1 cellular context compared by ENCODE assay signal in the genomic region with DNA sequence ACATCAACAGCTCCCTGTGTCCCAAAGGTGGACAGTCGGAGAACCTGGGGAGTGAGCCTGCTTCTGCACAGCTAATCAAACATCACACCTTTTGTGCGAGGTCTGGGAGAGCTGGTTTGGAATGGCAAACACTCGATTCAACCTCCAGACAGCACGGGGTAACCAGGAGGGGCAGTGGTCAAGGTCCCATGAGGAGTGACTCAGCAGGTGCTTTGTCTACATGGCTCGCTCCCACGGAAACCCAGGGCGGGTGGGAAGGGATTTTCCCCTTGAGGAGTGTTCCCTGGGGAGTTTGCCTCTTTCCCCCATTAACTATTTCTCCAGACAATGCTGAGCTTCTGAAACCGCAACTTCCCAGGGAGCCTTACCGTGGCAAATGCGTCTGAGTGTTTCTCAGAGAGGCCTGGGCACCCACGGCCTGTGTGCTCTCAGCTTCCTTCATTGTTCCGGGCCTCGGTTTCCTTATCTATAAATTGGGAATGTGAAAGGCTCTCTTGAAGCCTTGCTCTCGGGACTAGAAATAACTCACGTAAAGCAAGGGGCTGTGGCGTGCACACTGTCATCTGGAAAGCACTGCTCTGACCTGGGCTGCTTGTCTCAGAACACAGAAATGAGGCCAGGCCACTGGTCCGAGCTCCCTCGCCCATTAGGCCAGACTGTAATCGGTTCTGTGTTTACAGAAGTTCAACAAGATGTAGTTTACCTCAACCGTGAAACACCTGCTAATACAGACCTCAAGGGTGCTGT.
TF ChIP-seq lines count a peak whose summit lies in the region.

No MANE protein-coding gene starts in this region.

TF ChIP-seq in HepG2, 621 proteins besides CTCF, POLR2A, EP300 and RAD21 (continued from another document and continues in another):
- no peak for TF ChIP-seq ZMAT5 (CRISPR knock-in tag; IDR thresholded peaks at IDR 0.05; ENCODE audit: borderline replicate concordance, low read depth)
- no peak for TF ChIP-seq XRCC5 (optimal IDR thresholded peaks at IDR 0.05; ENCODE audit: low read length)
- no peak for TF ChIP-seq SP140L (CRISPR knock-in tag; IDR thresholded peaks at IDR 0.05; ENCODE audit: borderline replicate concordance)
- TF ChIP-seq AKAP8 (CRISPR knock-in tag; IDR thresholded peaks at IDR 0.05): no peak
- TF ChIP-seq ZBTB7A (CRISPR knock-in tag; IDR thresholded peaks at IDR 0.05): no peak
- TF ChIP-seq SRY (CRISPR knock-in tag; IDR thresholded peaks at IDR 0.05): no peak
- TF ChIP-seq SP5 (CRISPR knock-in tag; IDR thresholded peaks at IDR 0.05; ENCODE audit: borderline replicate concordance, low read depth): peak; percentile 54
- TF ChIP-seq ZNF225 (CRISPR knock-in tag; IDR thresholded peaks at IDR 0.05): no peak
- no peak for TF ChIP-seq ZNF263 (CRISPR knock-in tag; IDR thresholded peaks at IDR 0.05)
- no peak for TF ChIP-seq RBM39 (IDR thresholded peaks at IDR 0.05; ENCODE audit: low read depth, low read length, poor library complexity, severe bottlenecking)
- TF ChIP-seq ZNF282 (IDR thresholded peaks at IDR 0.05; ENCODE audit: partially characterized antibody): no peak
- TF ChIP-seq ZNF772 (CRISPR knock-in tag; IDR thresholded peaks at IDR 0.05): no peak; the same call in none of the 2 replicates
- no peak for TF ChIP-seq ZNF274 (CRISPR knock-in tag; IDR thresholded peaks at IDR 0.05)
- no peak for TF ChIP-seq ZNF782 (CRISPR knock-in tag; IDR thresholded peaks at IDR 0.05; ENCODE audit: borderline replicate concordance)
- no peak; the same call in none of the 2 replicates for TF ChIP-seq ZNF629 (CRISPR knock-in tag; conservative IDR thresholded peaks at IDR 0.05)
- peak; percentile 70; the same call in 1 of the 2 replicates for TF ChIP-seq ESRRA (CRISPR knock-in tag; IDR thresholded peaks at IDR 0.05; ENCODE audit: low read depth)
- no peak for TF ChIP-seq ZMYM2 (CRISPR knock-in tag; IDR thresholded peaks at IDR 0.05)
- no peak for TF ChIP-seq ATF7-NPFF (CRISPR knock-in tag; IDR thresholded peaks at IDR 0.05; ENCODE audit: low read depth)
- TF ChIP-seq, protein P1, sequence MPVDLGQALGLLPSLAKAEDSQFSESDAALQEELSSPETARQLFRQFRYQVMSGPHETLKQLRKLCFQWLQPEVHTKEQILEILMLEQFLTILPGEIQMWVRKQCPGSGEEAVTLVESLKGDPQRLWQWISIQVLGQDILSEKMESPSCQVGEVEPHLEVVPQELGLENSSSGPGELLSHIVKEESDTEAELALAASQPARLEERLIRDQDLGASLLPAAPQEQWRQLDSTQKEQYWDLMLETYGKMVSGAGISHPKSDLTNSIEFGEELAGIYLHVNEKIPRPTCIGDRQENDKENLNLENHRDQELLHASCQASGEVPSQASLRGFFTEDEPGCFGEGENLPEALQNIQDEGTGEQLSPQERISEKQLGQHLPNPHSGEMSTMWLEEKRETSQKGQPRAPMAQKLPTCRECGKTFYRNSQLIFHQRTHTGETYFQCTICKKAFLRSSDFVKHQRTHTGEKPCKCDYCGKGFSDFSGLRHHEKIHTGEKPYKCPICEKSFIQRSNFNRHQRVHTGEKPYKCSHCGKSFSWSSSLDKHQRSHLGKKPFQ (CRISPR knock-in tag; IDR thresholded peaks at IDR 0.05; ENCODE audit: insufficient replicate concordance): no peak
- no peak for TF ChIP-seq ZBTB3 (CRISPR knock-in tag; IDR thresholded peaks at IDR 0.05; ENCODE audit: borderline replicate concordance, low read depth)
- no peak for TF ChIP-seq ZNF709 (CRISPR knock-in tag; IDR thresholded peaks at IDR 0.05)
- no peak for TF ChIP-seq EHMT2 (IDR thresholded peaks at IDR 0.05; ENCODE audit: borderline replicate concordance, low read depth, low read length)
- TF ChIP-seq GABPA (IDR thresholded peaks at IDR 0.05; ENCODE audit: low read depth, low read length): no peak
- no peak; the same call in 1 of the 2 replicates for TF ChIP-seq GABPA (CRISPR knock-in tag; IDR thresholded peaks at IDR 0.05; ENCODE audit: low read depth)
- TF ChIP-seq ZNF30 (CRISPR knock-in tag; IDR thresholded peaks at IDR 0.05): no peak
- TF ChIP-seq, protein P2, sequence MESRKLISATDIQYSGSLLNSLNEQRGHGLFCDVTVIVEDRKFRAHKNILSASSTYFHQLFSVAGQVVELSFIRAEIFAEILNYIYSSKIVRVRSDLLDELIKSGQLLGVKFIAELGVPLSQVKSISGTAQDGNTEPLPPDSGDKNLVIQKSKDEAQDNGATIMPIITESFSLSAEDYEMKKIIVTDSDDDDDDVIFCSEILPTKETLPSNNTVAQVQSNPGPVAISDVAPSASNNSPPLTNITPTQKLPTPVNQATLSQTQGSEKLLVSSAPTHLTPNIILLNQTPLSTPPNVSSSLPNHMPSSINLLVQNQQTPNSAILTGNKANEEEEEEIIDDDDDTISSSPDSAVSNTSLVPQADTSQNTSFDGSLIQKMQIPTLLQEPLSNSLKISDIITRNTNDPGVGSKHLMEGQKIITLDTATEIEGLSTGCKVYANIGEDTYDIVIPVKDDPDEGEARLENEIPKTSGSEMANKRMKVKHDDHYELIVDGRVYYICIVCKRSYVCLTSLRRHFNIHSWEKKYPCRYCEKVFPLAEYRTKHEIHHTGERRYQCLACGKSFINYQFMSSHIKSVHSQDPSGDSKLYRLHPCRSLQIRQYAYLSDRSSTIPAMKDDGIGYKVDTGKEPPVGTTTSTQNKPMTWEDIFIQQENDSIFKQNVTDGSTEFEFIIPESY (CRISPR knock-in tag; IDR thresholded peaks at IDR 0.05): peak; percentile 27; the same call in 1 of the 2 replicates
- peak; percentile 83; the same call in 1 of the 2 replicates for TF ChIP-seq JUNB (CRISPR knock-in tag; IDR thresholded peaks at IDR 0.05; ENCODE audit: borderline replicate concordance)
- TF ChIP-seq KDM6A (CRISPR knock-in tag; IDR thresholded peaks at IDR 0.05; ENCODE audit: low read depth): 0 out of 2 replicates have a peak, but pooled peaks have one; percentile 18
- TF ChIP-seq ZFY (CRISPR knock-in tag; IDR thresholded peaks at IDR 0.05): peak; percentile 31; the same call in 1 of the 2 replicates
- TF ChIP-seq REL (CRISPR knock-in tag; conservative IDR thresholded peaks at IDR 0.05): no peak
- TF ChIP-seq MAF1 (CRISPR knock-in tag; IDR thresholded peaks at IDR 0.05; ENCODE audit: borderline replicate concordance): no peak
- peak; percentile 14; the same call in 1 of the 2 replicates for TF ChIP-seq SIX4 (CRISPR knock-in tag; IDR thresholded peaks at IDR 0.05)
- TF ChIP-seq ZNF816 (CRISPR knock-in tag; IDR thresholded peaks at IDR 0.05; ENCODE audit: borderline replicate concordance): no peak
- no peak for TF ChIP-seq SNAI1 (CRISPR knock-in tag; IDR thresholded peaks at IDR 0.05; ENCODE audit: borderline replicate concordance)
- TF ChIP-seq, protein P3, sequence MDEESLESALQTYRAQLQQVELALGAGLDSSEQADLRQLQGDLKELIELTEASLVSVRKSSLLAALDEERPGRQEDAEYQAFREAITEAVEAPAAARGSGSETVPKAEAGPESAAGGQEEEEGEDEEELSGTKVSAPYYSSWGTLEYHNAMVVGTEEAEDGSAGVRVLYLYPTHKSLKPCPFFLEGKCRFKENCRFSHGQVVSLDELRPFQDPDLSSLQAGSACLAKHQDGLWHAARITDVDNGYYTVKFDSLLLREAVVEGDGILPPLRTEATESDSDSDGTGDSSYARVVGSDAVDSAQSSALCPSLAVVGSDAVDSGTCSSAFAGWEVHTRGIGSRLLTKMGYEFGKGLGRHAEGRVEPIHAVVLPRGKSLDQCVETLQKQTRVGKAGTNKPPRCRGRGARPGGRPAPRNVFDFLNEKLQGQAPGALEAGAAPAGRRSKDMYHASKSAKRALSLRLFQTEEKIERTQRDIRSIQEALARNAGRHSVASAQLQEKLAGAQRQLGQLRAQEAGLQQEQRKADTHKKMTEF (CRISPR knock-in tag; IDR thresholded peaks at IDR 0.05): peak; percentile 65; the same call in 1 of the 2 replicates
- TF ChIP-seq ZNF792 (CRISPR knock-in tag; IDR thresholded peaks at IDR 0.05): no peak
- no peak for TF ChIP-seq ZSCAN31 (CRISPR knock-in tag; IDR thresholded peaks at IDR 0.05; ENCODE audit: low read depth)
- peak; percentile 48 for TF ChIP-seq BHLHE40 (IDR thresholded peaks at IDR 0.05; ENCODE audit: low read length)
- TF ChIP-seq, protein P4, sequence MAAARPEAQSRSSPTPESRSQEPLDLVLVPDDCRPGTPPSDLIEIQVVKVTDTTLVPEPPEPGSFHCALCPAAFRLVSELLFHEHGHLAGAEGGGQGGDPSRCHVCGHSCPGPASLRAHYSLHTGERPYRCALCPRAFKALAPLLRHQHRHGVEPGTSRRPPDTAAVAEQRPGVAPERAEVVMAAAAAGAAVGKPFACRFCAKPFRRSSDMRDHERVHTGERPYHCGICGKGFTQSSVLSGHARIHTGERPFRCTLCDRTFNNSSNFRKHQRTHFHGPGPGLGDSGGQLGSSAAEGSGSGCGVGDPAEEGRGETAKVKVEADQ (CRISPR knock-in tag; IDR thresholded peaks at IDR 0.05; ENCODE audit: borderline replicate concordance): no peak
- peak; percentile 71 for TF ChIP-seq ZNF687 (CRISPR knock-in tag; IDR thresholded peaks at IDR 0.05)
- peak; percentile 33; the same call in 1 of the 2 replicates for TF ChIP-seq ZNF121 (CRISPR knock-in tag; IDR thresholded peaks at IDR 0.05)
- TF ChIP-seq TBX3 (IDR thresholded peaks at IDR 0.05; ENCODE audit: borderline replicate concordance): peak; percentile 96
- TF ChIP-seq PHB2 (IDR thresholded peaks at IDR 0.05; ENCODE audit: partially characterized antibody): no peak
- TF ChIP-seq CREBL2 (CRISPR knock-in tag; IDR thresholded peaks at IDR 0.05; ENCODE audit: borderline replicate concordance): no peak
- peak; percentile 66 for TF ChIP-seq IKZF5 (CRISPR knock-in tag; IDR thresholded peaks at IDR 0.05)
- no peak for TF ChIP-seq ZNF34 (CRISPR knock-in tag; IDR thresholded peaks at IDR 0.05; ENCODE audit: borderline replicate concordance)
- no peak for TF ChIP-seq ZNF761 (CRISPR knock-in tag; conservative IDR thresholded peaks at IDR 0.05)
- TF ChIP-seq ZFP36L1 (CRISPR knock-in tag; IDR thresholded peaks at IDR 0.05): 0 out of 2 replicates have a peak, but pooled peaks have one; percentile 40
- no peak for TF ChIP-seq GZF1 (CRISPR knock-in tag; IDR thresholded peaks at IDR 0.05)
- no peak for TF ChIP-seq ARNT2 (CRISPR knock-in tag; IDR thresholded peaks at IDR 0.05; ENCODE audit: low read depth)
- TF ChIP-seq NFIB (CRISPR knock-in tag; IDR thresholded peaks at IDR 0.05; ENCODE audit: borderline replicate concordance): no peak
- peak; percentile 72 for TF ChIP-seq HDAC2 (CRISPR knock-in tag; IDR thresholded peaks at IDR 0.05)
